Comparison of ENCODE assay signal across 8 cellular contexts in the genomic region with DNA sequence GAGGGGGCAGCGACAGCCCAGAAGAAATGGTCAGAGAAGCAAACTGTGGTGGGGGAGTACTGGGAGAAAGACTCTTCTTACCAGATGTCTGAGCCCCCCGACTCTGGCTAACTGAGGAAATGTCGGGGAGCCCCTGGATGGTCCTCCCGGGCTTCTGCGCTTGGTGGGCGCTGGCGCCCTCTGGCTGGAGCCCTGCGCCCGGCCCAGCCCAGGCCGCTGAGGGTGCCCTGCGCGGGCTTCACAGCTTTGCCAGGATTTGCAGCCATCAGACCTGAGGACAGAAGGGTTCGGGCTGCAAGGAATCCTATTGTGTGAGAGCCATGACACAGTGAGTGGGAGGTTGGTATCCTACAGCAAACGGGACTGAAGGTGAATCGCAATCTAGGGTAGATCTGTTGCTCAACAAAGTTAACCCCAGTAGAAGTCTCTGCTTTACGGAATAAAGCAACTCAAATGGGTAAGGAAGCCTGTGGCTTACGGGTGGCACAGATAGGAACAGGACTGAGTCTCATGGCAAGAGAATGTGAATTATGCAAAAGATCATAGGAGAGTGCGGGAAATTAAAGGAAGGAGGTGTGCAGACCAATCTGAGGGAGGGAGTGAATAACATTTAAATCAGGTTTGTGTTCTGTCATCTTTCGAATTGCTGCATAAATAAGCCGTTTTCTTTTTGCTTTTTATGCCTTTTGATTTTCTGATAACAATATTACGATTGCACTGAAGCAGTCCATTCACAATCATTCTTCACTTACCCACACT. TPM values are rescaled to one million over a fixed set of nuclear protein-coding genes. Genes with fewer than 3 reads are reported as not detected.
DNase-seq lines count a peak whose midpoint lies in the region; ATAC-seq, FAIRE-seq and TF ChIP-seq lines count a peak whose summit lies in the region.

No MANE protein-coding gene starts in this region.

- no peaks in the 10 kb centered on the region for H3K9me3 Mint-ChIP-seq in activated CD4-positive, alpha-beta T cell treated with anti-CD3 and anti-CD28 coated beads, Interleukin-2, amount 10 ng/mL, durations not matched to agents 24 days and 14 days

- H3K9me1 ChIP-seq in keratinocyte (ENCODE audit: control insufficient read depth, extremely low read depth, insufficient read depth, low read length), result no peaks in the 10 kb centered on the region

- peaks cover 67% of the 10 kb centered on the region for H3K27me3 Mint-ChIP-seq in activated CD4-positive, alpha-beta T cell treated with anti-CD3 and anti-CD28 coated beads, Interleukin-2, amount 10 ng/mL, durations not matched to agents 24 days and 14 days

- no peaks in the 10 kb centered on the region for H3K9me3 ChIP-seq in keratinocyte (ENCODE audit: control insufficient read depth, low read depth, low read length)
- no peaks in the 10 kb centered on the region for H3K9me3 ChIP-seq in small intestine (ENCODE audit: control insufficient read depth, low read depth)

- peak overlapping the region; percentile 21 for H2AFZ ChIP-seq in keratinocyte (ENCODE audit: control insufficient read depth, low read length)

- peak; percentile 55 for TF ChIP-seq CTCF in choroid plexus epithelial cell (conservative IDR thresholded peaks at IDR 0.05; ENCODE audit: low read depth, low read length)
- TF ChIP-seq CTCF in keratinocyte (optimal IDR thresholded peaks at IDR 0.05 in 1 of 3, IDR thresholded peaks at IDR 0.05 in 1 of 3, conservative IDR thresholded peaks at IDR 0.05 in 1 of 3; ENCODE audit: extremely low read depth in 1 of 3, insufficient read depth in 2 of 3, low read length in 3 of 3), result peak in 2 of 3 experiments; percentile 21 to 47

- no peaks in the 10 kb centered on the region for H4K20me1 ChIP-seq in keratinocyte (ENCODE audit: control insufficient read depth, extremely low read depth, insufficient read depth, low read length)

- intact Hi-C loops in activated CD4-positive, alpha-beta T cell treated with anti-CD3 and anti-CD28 coated beads, Interleukin-2, amount 10 ng/mL, durations not matched to agents 24 days and 14 days (cut with micrococcal nuclease), result no loop called here

- no peak for DNase-seq in activated CD4-positive, alpha-beta T cell treated with anti-CD3 and anti-CD28 coated beads, Interleukin-2, amount 10 ng/mL, durations not matched to agents 24 days and 14 days
- DNase-seq in activated CD4-positive, alpha-beta T cell treated with anti-CD3 and anti-CD28 coated beads, Interleukin-2, amount 50 U/mL, for 4 hours, result no peak
- DNase-seq in OCI-M1 (lab: John Stamatoyannopoulos, UW) (peak; percentile 30), choroid plexus epithelial cell (ENCODE audit: low read depth) (peak; percentile 25), keratinocyte (ENCODE audit: low read depth, low spot score) (no peak), small intestine (peak; percentile 13)
- no peak for DNase-seq in central memory CD4-positive, alpha-beta T cell

- H3K4me1 Mint-ChIP-seq in activated CD4-positive, alpha-beta T cell treated with anti-CD3 and anti-CD28 coated beads, Interleukin-2, amount 10 ng/mL, durations not matched to agents 24 days and 14 days, result peaks cover 6% of the 10 kb centered on the region

- H3K27me3 ChIP-seq in keratinocyte (ENCODE audit: control insufficient read depth, extremely low read depth, insufficient read depth, low read length) (peaks cover 52% of the 10 kb centered on the region), small intestine (ENCODE audit: control insufficient read depth in 2 of 2, insufficient read depth in 2 of 2, low read length in 2 of 2) (peaks cover 4 to 8% of the 10 kb centered on the region in 2 donors)

- dilution Hi-C loops in keratinocyte (cut with MboI; ENCODE audit: extremely low pct_ligation_motif_present, low sequenced_read_pairs), result no loop called here

- H3K27ac Mint-ChIP-seq in activated CD4-positive, alpha-beta T cell treated with anti-CD3 and anti-CD28 coated beads, Interleukin-2, amount 10 ng/mL, durations not matched to agents 24 days and 14 days, result no peak overlapping the region

- H3K4me3 ChIP-seq in choroid plexus epithelial cell (ENCODE audit: low read depth, low read length) (peak overlapping the region; percentile 59), keratinocyte (ENCODE audit: control insufficient read depth in 2 of 3, extremely low read depth in 1 of 3, insufficient read depth in 2 of 3, low read depth in 1 of 3, low read length in 3 of 3) (peak overlapping the region; percentile 41 to 62 (median 49)), small intestine (ENCODE audit: low read depth in 1 of 2, low read length in 2 of 2) (peak overlapping the region; percentile 57 to 68)

- no peaks in the 10 kb centered on the region for H3K79me2 ChIP-seq in keratinocyte (ENCODE audit: control insufficient read depth, insufficient read depth, low read length)

- ATAC-seq in HG02798 (IDR thresholded peaks at IDR 0.05; ENCODE audit: poor library complexity, unreplicated experiment), result peak; percentile 57

- H3K4me1 ChIP-seq in keratinocyte (ENCODE audit: control insufficient read depth, extremely low read depth, insufficient read depth, low read length), result peaks cover 4% of the 10 kb centered on the region
- no peaks in the 10 kb centered on the region for H3K4me1 ChIP-seq in small intestine (ENCODE audit: control insufficient read depth in 2 of 2, insufficient read depth in 1 of 2, low read depth in 1 of 2, low read length in 1 of 2)

- WGBS in small intestine, 3 donors, result 3 to 10% (median 7%) methylated on average over 21 of the region's 21 CpGs

- H3K4me3 Mint-ChIP-seq in activated CD4-positive, alpha-beta T cell treated with anti-CD3 and anti-CD28 coated beads, Interleukin-2, amount 10 ng/mL, durations not matched to agents 24 days and 14 days, result peak overlapping the region; percentile 22

- no peaks in the 10 kb centered on the region for H3K36me3 Mint-ChIP-seq in activated CD4-positive, alpha-beta T cell treated with anti-CD3 and anti-CD28 coated beads, Interleukin-2, amount 10 ng/mL, durations not matched to agents 24 days and 14 days (ENCODE audit: low read depth)

- no peak for FAIRE-seq in keratinocyte (lab: Jason Lieb, UNC)
- FAIRE-seq in small intestine (lab: Jason Lieb, UNC), result no peak

- no peak overlapping the region for H3K9ac ChIP-seq in keratinocyte (ENCODE audit: control insufficient read depth, extremely low read depth, insufficient read depth, low read length)

- H3K36me3 ChIP-seq in keratinocyte (ENCODE audit: control insufficient read depth in 2 of 2, extremely low read depth in 1 of 2, insufficient read depth in 2 of 2, low read length in 2 of 2) (no peaks in the 10 kb centered on the region), small intestine (ENCODE audit: control insufficient read depth in 2 of 2, insufficient read depth in 2 of 2, low read length in 2 of 2) (no peaks in the 10 kb centered on the region)

- H3K27ac ChIP-seq in keratinocyte (ENCODE audit: control insufficient read depth, insufficient read depth, low read length) (no peak overlapping the region), small intestine (ENCODE audit: low read depth in 1 of 2, low read length in 1 of 2) (peak overlapping the region in 1 of 2 donors; percentile 21)

- H3K4me2 ChIP-seq in keratinocyte (ENCODE audit: control insufficient read depth, extremely low read depth, insufficient read depth, low read depth, low read length), result peak overlapping the region; percentile 73

RNA-seq across cellular contexts. Expression of gene RCAN2, which starts 0.7 kb away (rescaled TPM):
- total RNA-seq in activated CD4-positive, alpha-beta T cell treated with anti-CD3 and anti-CD28 coated beads, Interleukin-2, amount 10 ng/mL, durations not matched to agents 24 days and 14 days, result 0.07 and 0.21 TPM in 2 replicates
- polyA plus RNA-seq in keratinocyte, result 0.02 to 0.04 TPM in 2 of 3 replicates, not detected in the other
- polyA plus RNA-seq in keratinocyte (2011; ENCODE audit: low read depth), result 0.07 TPM
- 0.06 and 0.09 TPM in 2 replicates for polyA plus RNA-seq in keratinocyte (2011; cell fraction: cytosol; rRNA removed)
- 0.10 and 0.13 TPM in 2 replicates for polyA plus RNA-seq in keratinocyte (2011; cell fraction: nucleus; rRNA removed)
- polyA plus RNA-seq in keratinocyte (2012; ENCODE audit: low replicate concordance), result 0.04 TPM in 1 of 2 replicates, not detected in the other
- polyA minus RNA-seq in keratinocyte, result not detected in 3 replicates
- not detected for polyA minus RNA-seq in keratinocyte (2011; cell fraction: cytosol; rRNA and poly(A)+ RNA removed)
- polyA minus RNA-seq in keratinocyte (2011; cell fraction: nucleus; rRNA and poly(A)+ RNA removed), result not detected in 2 replicates
- polyA plus RNA-seq in small intestine, result 1 to 10 TPM in 2 of 3 donors, under 1 TPM in 1; 0.67 to 8.7 (median 4.9) TPM

Comparison
In these comparisons a context has a peak if more than half of its experiments do, and no peak if none do; other contexts are left out.
1. DNase-seq: peak in OCI-M1 (single experiment), choroid plexus epithelial cell (single experiment) and small intestine (single experiment); none in activated CD4-positive, alpha-beta T cell treated with anti-CD3 and anti-CD28 coated beads, Interleukin-2, amount 10 ng/mL, durations not matched to agents 24 days and 14 days (single experiment), activated CD4-positive, alpha-beta T cell treated with anti-CD3 and anti-CD28 coated beads, Interleukin-2, amount 50 U/mL, for 4 hours (0 of 2), keratinocyte (single experiment) and central memory CD4-positive, alpha-beta T cell (single experiment).
2. Peak in every context shown above with its lines, with median percentiles within 50 percentile points of each other: H3K4me3 ChIP-seq.